23 cellular contexts compared by ENCODE assay signal in genomic region chr5:74266132-74266531, GRCh38.
"Had no signal": no experiment of that assay in that cellular context is flagged by ENCODE, and none has a peak within 500 bp of the region (broad histone marks: within the 10 kb centered on the region; RNA-seq: fewer than 3 reads in every experiment).

No MANE protein-coding gene starts in this region.

- DNase-seq: activated CD4-positive, alpha-beta memory T cell treated with anti-CD3 and anti-CD28 coated beads, Interleukin-2, amount 10 ng/mL, durations not matched to agents 7 days and 5 days; activated CD4-positive, alpha-beta T cell treated with anti-CD3 and anti-CD28 coated beads, Interleukin-2, amount 50 U/mL, for 1 hour; activated CD4-positive, CD25-positive, alpha-beta regulatory T cell; activated gamma-delta T cell treated with Interleukin-2 at 50 U/mL for 16 hours; activated naive CD4-positive, alpha-beta T cell treated with anti-CD3 and anti-CD28 coated beads, Interleukin-2, amount 10 ng/mL, durations not matched to agents 7 days and 5 days; activated naive CD8-positive, alpha-beta T cell treated with anti-CD3 and anti-CD28 coated beads for 36 hours; activated T-cell treated with anti-CD3 and anti-CD28 coated beads for 4 hours; activated T-cell treated with anti-CD3 and anti-CD28 coated beads, Interleukin-2, amount 50 U/mL, for 72 hours; IMR-90; Kasumi-1; KBM-7; NCI-H1105 treated with DMSO at 0.1 percent for 48 hours; NCI-H1436 treated with DMSO at 0.1 percent for 48 hours; NCI-H187; NCI-H2081; NCI-H510A treated with DMSO at 0.1 percent for 48 hours; Peyer's patch; Right ventricle myocardium superior; SJCRH30; SK-N-SH; T-helper 1 cell had no signal

- H3K27me3 ChIP-seq: breast epithelium, Peyer's patch, SJCRH30 had no signal

- H3K27ac ChIP-seq: breast epithelium, Peyer's patch, RWPE1, SJCRH30 had no signal

- H3K4me3 ChIP-seq: breast epithelium, Peyer's patch, SJCRH30 had no signal

- H3K36me3 ChIP-seq: breast epithelium, Peyer's patch, SJCRH30 had no signal

- H3K4me1 ChIP-seq: breast epithelium, Peyer's patch had no signal

- ATAC-seq: activated T-cell treated with anti-CD3 and anti-CD28 coated beads, Interleukin-2, amount 50 U/mL, for 72 hours had no signal

- H3K9me3 ChIP-seq: breast epithelium, Peyer's patch, SJCRH30, SK-N-SH had no signal
